12 cellular contexts compared by ENCODE assay signal in the genomic region with DNA sequence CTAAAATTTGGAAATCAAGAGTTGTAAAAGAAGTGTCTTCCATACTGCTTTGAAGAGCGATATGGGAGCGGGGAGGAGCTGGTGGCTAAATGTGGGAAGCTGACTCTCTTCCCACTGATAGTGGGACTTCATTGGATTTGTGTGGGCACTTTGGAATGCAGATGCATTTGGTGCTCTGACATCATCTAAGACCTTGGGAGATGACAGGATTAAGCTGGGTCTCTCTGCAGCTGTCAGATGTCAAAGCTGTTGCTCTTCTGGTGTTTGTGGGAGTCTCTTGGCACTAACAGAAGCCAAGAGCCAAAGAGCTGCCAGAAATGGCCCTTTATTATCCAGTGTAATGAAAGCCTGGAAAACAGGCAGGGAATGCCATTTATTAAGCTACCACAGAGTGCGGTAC. TPM values are rescaled to one million over a fixed set of nuclear protein-coding genes. Genes with fewer than 3 reads are reported as not detected.
DNase-seq lines count a peak whose midpoint lies in the region; ATAC-seq and TF ChIP-seq lines count a peak whose summit lies in the region.
"Had no signal": no experiment of that assay in that cellular context is flagged by ENCODE, and none has a peak within 500 bp of the region (broad histone marks: within the 10 kb centered on the region; RNA-seq: fewer than 3 reads in every experiment).

No MANE protein-coding gene starts in this region.

- no peaks in the 10 kb centered on the region for H3K9me3 ChIP-seq in CD4-positive, alpha-beta T cell (ENCODE audit: control insufficient read depth, low read length)
- H3K9me3 ChIP-seq: suprapubic skin had no signal

- no peak overlapping the region for H3K27ac ChIP-seq in CD4-positive, alpha-beta T cell (ENCODE audit: low read depth, low read length)
- H3K27ac ChIP-seq: suprapubic skin had no signal

- peaks cover 10% of the 10 kb centered on the region for H3K36me3 Mint-ChIP-seq in endothelial cell (ENCODE audit: low read depth, unreplicated experiment)
- H3K36me3 Mint-ChIP-seq in CD4-positive, alpha-beta T cell (ENCODE audit: low read depth) = no peaks in the 10 kb centered on the region
- H3K36me3 Mint-ChIP-seq: WTC11 had no signal

- H3K4me3 ChIP-seq in AG10803 (ENCODE audit: low read length) = no peak overlapping the region
- no peak overlapping the region for H3K4me3 ChIP-seq in fibroblast of mammary gland (ENCODE audit: control insufficient read depth, low read depth, low read length)
- H3K4me3 ChIP-seq: suprapubic skin had no signal

- CTCF ChIA-PET in CD4-positive, alpha-beta T cell (lab: Charles Lee) = interaction anchor here (0.9 kb wide), 1 partner anchor 10 kb away, joined by 3 read pairs; no protein-coding TSS in a partner anchor

- no peaks in the 10 kb centered on the region for H3K9me3 Mint-ChIP-seq in endothelial cell (ENCODE audit: unreplicated experiment)
- H3K9me3 Mint-ChIP-seq in CD4-positive, alpha-beta T cell = no peaks in the 10 kb centered on the region
- H3K9me3 Mint-ChIP-seq: CD8-positive, alpha-beta memory T cell; neural crest cell; WTC11 had no signal

- DNase-seq in AG10803 (ENCODE audit: low read depth) = peak; percentile 59
- peak; percentile 62 for DNase-seq in G401 (ENCODE audit: low spot score)
- peak; percentile 75 for DNase-seq in RPMI7951 (ENCODE audit: low read depth)
- peak; percentile 20 for DNase-seq in fibroblast of mammary gland (ENCODE audit: low read depth)
- DNase-seq in SHP77 (lab: John Stamatoyannopoulos, UW) = no peak
- no peak for DNase-seq in MV-4-11 (lab: John Stamatoyannopoulos, UW)
- no peak for DNase-seq in endothelial cell (ENCODE audit: low spot score)
- no peak for DNase-seq in CD4-positive, alpha-beta T cell
- DNase-seq: CD8-positive, alpha-beta memory T cell had no signal

- in situ Hi-C loops in G401 (cut with HindIII; ENCODE audit: low sequenced_read_pairs) = no loop called here

- no peaks in the 10 kb centered on the region for H3K27me3 ChIP-seq in CD4-positive, alpha-beta T cell (ENCODE audit: control insufficient read depth, insufficient read depth, low read length)
- H3K27me3 ChIP-seq: suprapubic skin had no signal

- no peaks in the 10 kb centered on the region for H3K27me3 Mint-ChIP-seq in endothelial cell (ENCODE audit: unreplicated experiment)
- no peaks in the 10 kb centered on the region for H3K27me3 Mint-ChIP-seq in CD4-positive, alpha-beta T cell
- H3K27me3 Mint-ChIP-seq: CD8-positive, alpha-beta memory T cell had no signal

- H3K27ac Mint-ChIP-seq in endothelial cell (ENCODE audit: unreplicated experiment) = no peak overlapping the region
- no peak overlapping the region for H3K27ac Mint-ChIP-seq in CD4-positive, alpha-beta T cell
- H3K27ac Mint-ChIP-seq: WTC11 had no signal

- H3K4me3 Mint-ChIP-seq in endothelial cell (ENCODE audit: unreplicated experiment) = no peak overlapping the region
- no peak overlapping the region for H3K4me3 Mint-ChIP-seq in CD4-positive, alpha-beta T cell
- H3K4me3 Mint-ChIP-seq: CD8-positive, alpha-beta memory T cell; neural crest cell; WTC11 had no signal

- TF ChIP-seq CTCF in AG10803 (conservative IDR thresholded peaks at IDR 0.05; ENCODE audit: low read length) = no peak
- no peak for TF ChIP-seq CTCF in fibroblast of mammary gland (conservative IDR thresholded peaks at IDR 0.05; ENCODE audit: control insufficient read depth, insufficient read depth, low read depth, low read length)
- no peak for TF ChIP-seq CTCF in endothelial cell (IDR thresholded peaks at IDR 0.05; ENCODE audit: unreplicated experiment)
- no peak for TF ChIP-seq CTCF in CD4-positive, alpha-beta T cell (IDR thresholded peaks at IDR 0.05)

- intact Hi-C loops in CD4-positive, alpha-beta T cell (cut with DNase I, micrococcal nuclease) = no loop called here

- ATAC-seq in CD4-positive, alpha-beta T cell (ENCODE audit: poor library complexity) = no peak
- ATAC-seq: WTC11 had no signal

- POLR2A ChIA-PET in CD4-positive, alpha-beta T cell (lab: Charles Lee) = no interaction called here

- H3K4me1 Mint-ChIP-seq in endothelial cell (ENCODE audit: unreplicated experiment) = peaks cover 36% of the 10 kb centered on the region
- H3K4me1 Mint-ChIP-seq in CD4-positive, alpha-beta T cell (ENCODE audit: low read depth) = peaks cover 23% of the 10 kb centered on the region
- H3K4me1 Mint-ChIP-seq: neural crest cell had no signal

RNA-seq across cellular contexts. Expression of a gene that starts 20.5 kb away (rescaled TPM):
- 31.0 and 33.3 TPM in 2 replicates for total RNA-seq in G401 (2014; rRNA removed; shearing (Covaris generic))
- 14.9 and 16.9 TPM in 2 replicates for total RNA-seq in RPMI7951 (2014; rRNA removed; shearing (Covaris generic))
- total RNA-seq in endothelial cell (ENCODE audit: unreplicated experiment) = 49.6 TPM
- 10 to 100 TPM; 16.1 to 21.8 TPM for total RNA-seq in CD4-positive, alpha-beta T cell

Comparison
In these comparisons a context has a peak if more than half of its experiments do, and no peak if none do; other contexts are left out.
1. DNase-seq: peak in AG10803 (single experiment), G401 (single experiment), RPMI7951 (single experiment) and fibroblast of mammary gland (single experiment); none in SHP77 (0 of 2), MV-4-11 (single experiment), endothelial cell (single experiment) and CD4-positive, alpha-beta T cell (0 of 10).